1 cellular context compared by ENCODE assay signal in genomic region chr7:47991741-47992311, GRCh38.
TF ChIP-seq lines count a peak whose summit lies in the region.

No MANE protein-coding gene starts in this region.

TF ChIP-seq in liver, 16 proteins besides CTCF, POLR2A, EP300 and RAD21 (continued from another document):
- TF ChIP-seq ZBTB33 (IDR thresholded peaks at IDR 0.05) (no peak), TAF1 (conservative IDR thresholded peaks at IDR 0.05) (no peak)
